In genomic region chr16:88810868-88811599, GRCh38 we compare ENCODE assay signal across 8 cellular contexts. TPM values are rescaled to one million over a fixed set of nuclear protein-coding genes. Genes with fewer than 3 reads are reported as not detected.
DNase-seq lines count a peak whose midpoint lies in the region; ATAC-seq, FAIRE-seq and TF ChIP-seq lines count a peak whose summit lies in the region.

No MANE protein-coding gene starts in this region.

- TF ChIP-seq POLR2A in GM12891 (IDR thresholded peaks at IDR 0.05; ENCODE audit: low read depth, low read length): 0 out of 2 replicates have a peak, but pooled peaks have one; percentile 11
- peak; percentile 66 for TF ChIP-seq POLR2A in H54 (IDR thresholded peaks at IDR 0.05; ENCODE audit: low read depth, low read length)
- TF ChIP-seq POLR2A in GM12878 (IDR thresholded peaks at IDR 0.05; ENCODE audit: low read depth, low read length): peak; percentile 84

- TF ChIP-seq RAD21 in GM12878 (IDR thresholded peaks at IDR 0.05; ENCODE audit: insufficient read depth, low read depth, low read length): no peak

- H3K36me3 ChIP-seq in GM12878 (ENCODE audit: control insufficient read depth in 2 of 2, insufficient read depth in 2 of 2, low read length in 1 of 2): peaks cover 6 to 35% of the 10 kb centered on the region in 2 experiments; a peak in 3 of 4 replicates

- no peak for TF ChIP-seq CTCF in GM12878 (IDR thresholded peaks at IDR 0.05 in 2 of 3, conservative IDR thresholded peaks at IDR 0.05 in 1 of 3; ENCODE audit: control insufficient read depth in 2 of 3, extremely low read depth in 1 of 3, insufficient read depth in 1 of 3, low read depth in 3 of 3, low read length in 3 of 3)

- peak overlapping the region; percentile 95 for H3K27ac ChIP-seq in GM12878 (ENCODE audit: control insufficient read depth, insufficient read depth)

- BruUV-seq in GM12878 (replicated peaks; lab: Mats Ljungman, UMichigan): no TSS peak

- H3K4me3 ChIP-seq in GM12878: peak overlapping the region; percentile 85

- POLR2A ChIA-PET in GM12878 (lab: Charles Lee): interaction anchor here (0.5 to 4.2 kb wide), 7 partner anchors 10 to 381 kb away, joined by 3 to 30 read pairs (median 4); no protein-coding TSS in a partner anchor

- H3K79me2 ChIP-seq in GM12878 (ENCODE audit: control insufficient read depth, insufficient read depth, low read length): peaks cover 31% of the 10 kb centered on the region

- peak overlapping the region; percentile 85 for H3K4me2 ChIP-seq in GM12878 (ENCODE audit: control insufficient read depth, insufficient read depth)

- no peaks in the 10 kb centered on the region for H4K20me1 ChIP-seq in GM12878 (ENCODE audit: control insufficient read depth, insufficient read depth)

- WGBS in GM12878 (ENCODE audit: insufficient coverage, insufficient replicate concordance, low lambda C conversion rate, missing lambda C conversion rate): under 1% methylated on average over 44 of the region's 45 CpGs

- SMC1A ChIA-PET in GM12878 (lab: Charles Lee; ENCODE audit: uncharacterized antibody, unreplicated experiment): interaction anchor here (0.9 to 2.0 kb wide), 9 partner anchors 11 to 405 kb away, joined by 3 to 7 read pairs (median 5); partner anchors contain the start of genes GALNS and TRAPPC2L

- H3K9me3 ChIP-seq in GM12878 (replicated peaks; ENCODE audit: control insufficient read depth, insufficient read depth, low read length): no peaks in the 10 kb centered on the region

- no peak for TF ChIP-seq EP300 in GM12878 (IDR thresholded peaks at IDR 0.05; ENCODE audit: borderline replicate concordance in 1 of 2, control insufficient read depth in 1 of 2, low read depth in 2 of 2, low read length in 2 of 2)

- RAD21 ChIA-PET in GM12878 (lab: Charles Lee; ENCODE audit: unreplicated experiment): interaction anchor here (0.9 to 4.0 kb wide), 15 partner anchors 8 to 698 kb away, joined by 3 to 14 read pairs (median 4); partner anchors contain the start of genes CDH15, CDT1, PIEZO1 and ZNF778

- FAIRE-seq in GM12891 (lab: Jason Lieb, UNC): no peak
- no peak for FAIRE-seq in H54 (lab: Jason Lieb, UNC)
- peak; percentile 89 for FAIRE-seq in GM12878 (lab: Jason Lieb, UNC)

- ATAC-seq in GM12878 (peak; percentile 81), sciatic nerve (peak; percentile 83)

- peaks cover 20% of the 10 kb centered on the region for H3K4me1 ChIP-seq in GM12878 (ENCODE audit: control insufficient read depth, insufficient read depth, low read length)

- peak overlapping the region; percentile 88 for H3K9ac ChIP-seq in GM12878 (ENCODE audit: control insufficient read depth, insufficient read depth, low read length)

- DNase-seq in GM12891 (ENCODE audit: insufficient read length, low spot score) (peak; percentile 87), H54 (ENCODE audit: insufficient read length, low spot score) (peak; percentile 77), Kasumi-1 (lab: John Stamatoyannopoulos, UW) (peak; percentile 53 to 62), SW480 (ENCODE audit: low spot score) (peak; percentile 75), GM12878 (ENCODE audit: low read depth, low spot score) (no peak), hypothalamus (lab: John Stamatoyannopoulos, UW) (peak; percentile 52 to 93 (median 81)), sciatic nerve (ENCODE audit: low spot score) (peak; percentile 89), NCI-H2107 (lab: John Stamatoyannopoulos, UW) (no peak)

- no peaks in the 10 kb centered on the region for H3K27me3 ChIP-seq in GM12878 (replicated peaks in 1 of 2; ENCODE audit: control insufficient read depth in 2 of 2, insufficient read depth in 2 of 2, low read length in 1 of 2)

- in situ Hi-C loops in GM12878 (cut with MboI): no loop called here

- intact Hi-C loops in GM12878 (cut with micrococcal nuclease; ENCODE audit: unreplicated experiment) (loop anchor here (5.0 kb wide), 2 partner anchors 46 to 159 kb away; partner anchors contain the start of genes CYBA, GALNS and TRAPPC2L), sciatic nerve (cut with DNase I) (no loop called here)

- H2AFZ ChIP-seq in GM12878 (ENCODE audit: control insufficient read depth, low read depth, low read length): peak overlapping the region; percentile 69

- CTCF ChIA-PET in GM12878 (lab: Yijun Ruan, JAX): interaction anchor here (0.6 to 3.2 kb wide), 9 partner anchors 10 to 406 kb away, joined by 3 to 19 read pairs (median 5); partner anchors contain the start of genes CTU2, GALNS, RNF166 and TRAPPC2L

RNA-seq across cellular contexts. Expression of gene APRT, which starts 0.7 kb away (rescaled TPM):
- 182 TPM for polyA plus RNA-seq in GM12891 (2012; ENCODE audit: low read depth, missing spikeins)
- total RNA-seq in GM12878 (2013; cell fraction: nucleolus; rRNA removed): 39.3 and 42.6 TPM in 2 replicates
- 308 and 348 TPM in 2 replicates for total RNA-seq in GM12878 (2014; rRNA removed)
- total RNA-seq in GM12878 (2014; rRNA removed; fragmentation: Illumina TruSeq; extraction: Trizol): 106 and 113 TPM in 2 replicates
- 219 and 234 TPM in 2 replicates for total RNA-seq in GM12878 (2021)
- polyA plus RNA-seq in GM12878 (2011; ENCODE audit: low read depth): 71.1 TPM
- 39.6 and 95.7 TPM in 2 replicates for polyA plus RNA-seq in GM12878 (2011; rRNA removed)
- 75.8 and 141 TPM in 2 replicates for polyA plus RNA-seq in GM12878 (2011; cell fraction: cytosol; rRNA removed)
- 107 and 109 TPM in 2 replicates for polyA plus RNA-seq in GM12878 (2011; cell fraction: nucleus; rRNA removed)
- polyA plus RNA-seq in GM12878 (2012): 148 and 153 TPM in 2 replicates
- 8.6 and 46.2 TPM in 2 replicates for polyA plus RNA-seq in GM12878 (2014; fragmentation: Illumina TruSeq; extraction: Trizol)
- 100 to 1,000 TPM in 1 of 2 experiments, 10 to 100 TPM in 1; 30.6 to 100 TPM for polyA plus RNA-seq in GM12878 (2014; fragmentation: Nextera tagmentation; extraction: Ambion mirVana)
- polyA plus RNA-seq in GM12878 (2014; rRNA removed): 278 and 338 TPM in 2 replicates
- polyA plus RNA-seq in GM12878 (2016; fragmentation: Nextera tagmentation; extraction: Ambion mirVana): 100 to 1,000 TPM; 446 to 495 TPM
- 11.7 and 28.6 TPM in 2 replicates for polyA minus RNA-seq in GM12878 (2011; rRNA and poly(A)+ RNA removed)
- polyA minus RNA-seq in GM12878 (2011; cell fraction: cytosol; rRNA and poly(A)+ RNA removed): 42.0 and 50.9 TPM in 2 replicates
- polyA minus RNA-seq in GM12878 (2011; cell fraction: nucleus; rRNA and poly(A)+ RNA removed): 22.0 and 30.6 TPM in 2 replicates
- 46.0 TPM for total RNA-seq in sciatic nerve

RNA-seq across cellular contexts. Expression of gene CDT1, which starts 7.4 kb away (rescaled TPM):
- polyA plus RNA-seq in GM12891 (2012; ENCODE audit: low read depth, missing spikeins): 29.8 TPM
- 10.9 and 14.9 TPM in 2 replicates for total RNA-seq in GM12878 (2013; cell fraction: nucleolus; rRNA removed)
- 40.4 and 59.3 TPM in 2 replicates for total RNA-seq in GM12878 (2014; rRNA removed)
- total RNA-seq in GM12878 (2014; rRNA removed; fragmentation: Illumina TruSeq; extraction: Trizol): 6.5 and 8.5 TPM in 2 replicates
- total RNA-seq in GM12878 (2021): 87.6 and 90.0 TPM in 2 replicates
- 8.4 TPM for polyA plus RNA-seq in GM12878 (2011; ENCODE audit: low read depth)
- polyA plus RNA-seq in GM12878 (2011; rRNA removed): 3.3 and 9.0 TPM in 2 replicates
- polyA plus RNA-seq in GM12878 (2011; cell fraction: cytosol; rRNA removed): 24.4 and 33.2 TPM in 2 replicates
- 26.7 and 44.2 TPM in 2 replicates for polyA plus RNA-seq in GM12878 (2011; cell fraction: nucleus; rRNA removed)
- 39.9 and 49.2 TPM in 2 replicates for polyA plus RNA-seq in GM12878 (2012)
- polyA plus RNA-seq in GM12878 (2014; fragmentation: Illumina TruSeq; extraction: Trizol): 1.3 and 4.3 TPM in 2 replicates
- 1 to 10 TPM in 1 of 2 experiments, under 1 TPM in 1; 0.50 to 1.9 TPM for polyA plus RNA-seq in GM12878 (2014; fragmentation: Nextera tagmentation; extraction: Ambion mirVana)
- polyA plus RNA-seq in GM12878 (2014; rRNA removed): 37.7 and 58.6 TPM in 2 replicates
- 10 to 100 TPM in 1 of 2 experiments, 1 to 10 TPM in 1; 5.7 to 41.3 TPM for polyA plus RNA-seq in GM12878 (2016; fragmentation: Nextera tagmentation; extraction: Ambion mirVana)
- polyA minus RNA-seq in GM12878 (2011; rRNA and poly(A)+ RNA removed): 8.9 and 34.4 TPM in 2 replicates
- 37.6 and 54.5 TPM in 2 replicates for polyA minus RNA-seq in GM12878 (2011; cell fraction: cytosol; rRNA and poly(A)+ RNA removed)
- 8.5 and 22.1 TPM in 2 replicates for polyA minus RNA-seq in GM12878 (2011; cell fraction: nucleus; rRNA and poly(A)+ RNA removed)
- 0.76 TPM for total RNA-seq in sciatic nerve

RNA-seq across cellular contexts. Expression of gene PIEZO1, which starts 26.0 kb away (rescaled TPM):
- polyA plus RNA-seq in GM12891 (2012; ENCODE audit: low read depth, missing spikeins): 67.7 TPM
- 218 and 234 TPM in 2 replicates for total RNA-seq in GM12878 (2013; cell fraction: nucleolus; rRNA removed)
- total RNA-seq in GM12878 (2014; rRNA removed): 96.3 and 106 TPM in 2 replicates
- 21.8 and 30.6 TPM in 2 replicates for total RNA-seq in GM12878 (2014; rRNA removed; fragmentation: Illumina TruSeq; extraction: Trizol)
- 146 and 169 TPM in 2 replicates for total RNA-seq in GM12878 (2021)
- polyA plus RNA-seq in GM12878 (2011; ENCODE audit: low read depth): 55.6 TPM
- polyA plus RNA-seq in GM12878 (2011; rRNA removed): 15.2 and 28.0 TPM in 2 replicates
- polyA plus RNA-seq in GM12878 (2011; cell fraction: cytosol; rRNA removed): 47.6 and 77.5 TPM in 2 replicates
- 493 and 679 TPM in 2 replicates for polyA plus RNA-seq in GM12878 (2011; cell fraction: nucleus; rRNA removed)
- polyA plus RNA-seq in GM12878 (2012): 77.9 and 106 TPM in 2 replicates
- 17.0 and 39.9 TPM in 2 replicates for polyA plus RNA-seq in GM12878 (2014; fragmentation: Illumina TruSeq; extraction: Trizol)
- polyA plus RNA-seq in GM12878 (2014; fragmentation: Nextera tagmentation; extraction: Ambion mirVana): 1 to 10 TPM; 1.3 to 7.2 TPM
- polyA plus RNA-seq in GM12878 (2014; rRNA removed): 116 and 167 TPM in 2 replicates
- 10 to 100 TPM; 31.1 to 35.6 TPM for polyA plus RNA-seq in GM12878 (2016; fragmentation: Nextera tagmentation; extraction: Ambion mirVana)
- polyA minus RNA-seq in GM12878 (2011; rRNA and poly(A)+ RNA removed): 39.4 and 60.9 TPM in 2 replicates
- polyA minus RNA-seq in GM12878 (2011; cell fraction: cytosol; rRNA and poly(A)+ RNA removed): 27.0 and 30.1 TPM in 2 replicates
- polyA minus RNA-seq in GM12878 (2011; cell fraction: nucleus; rRNA and poly(A)+ RNA removed): 81.4 and 144 TPM in 2 replicates
- total RNA-seq in sciatic nerve: 111 TPM

RNA-seq across cellular contexts. Expression of gene GALNS, which starts 45.7 kb away (rescaled TPM):
- 7.4 TPM for polyA plus RNA-seq in GM12891 (2012; ENCODE audit: low read depth, missing spikeins)
- 64.8 and 87.4 TPM in 2 replicates for total RNA-seq in GM12878 (2013; cell fraction: nucleolus; rRNA removed)
- total RNA-seq in GM12878 (2014; rRNA removed) (4.0 and 5.1 TPM in 2 replicates), GM12878 (2014; rRNA removed; fragmentation: Illumina TruSeq; extraction: Trizol) (3.7 and 4.3 TPM in 2 replicates), GM12878 (2021) (9.6 and 12.4 TPM in 2 replicates), sciatic nerve (41.1 TPM)
- polyA plus RNA-seq in GM12878 (2011; ENCODE audit: low read depth): 6.4 TPM
- polyA plus RNA-seq in GM12878 (2011; rRNA removed) (3.5 and 4.2 TPM in 2 replicates), GM12878 (2014; fragmentation: Illumina TruSeq; extraction: Trizol) (2.6 and 6.0 TPM in 2 replicates), GM12878 (2014; fragmentation: Nextera tagmentation; extraction: Ambion mirVana) (under 1 TPM; 0.37 to 0.95 TPM), GM12878 (2014; rRNA removed) (8.1 and 9.5 TPM in 2 replicates), GM12878 (2016; fragmentation: Nextera tagmentation; extraction: Ambion mirVana) (1 to 10 TPM; 5.6 to 6.5 TPM)
- 3.5 and 3.9 TPM in 2 replicates for polyA plus RNA-seq in GM12878 (2011; cell fraction: cytosol; rRNA removed)
- polyA plus RNA-seq in GM12878 (2011; cell fraction: nucleus; rRNA removed): 21.1 and 23.2 TPM in 2 replicates
- 8.5 and 8.8 TPM in 2 replicates for polyA plus RNA-seq in GM12878 (2012)
- polyA minus RNA-seq in GM12878 (2011; rRNA and poly(A)+ RNA removed): 3.1 and 10.6 TPM in 2 replicates
- 1.1 and 3.3 TPM in 2 replicates for polyA minus RNA-seq in GM12878 (2011; cell fraction: cytosol; rRNA and poly(A)+ RNA removed)
- 10.0 and 19.4 TPM in 2 replicates for polyA minus RNA-seq in GM12878 (2011; cell fraction: nucleus; rRNA and poly(A)+ RNA removed)

RNA-seq across cellular contexts. Expression of gene TRAPPC2L, which starts 45.9 kb away (rescaled TPM):
- polyA plus RNA-seq in GM12891 (2012; ENCODE audit: low read depth, missing spikeins): 81.3 TPM
- 23.0 and 27.4 TPM in 2 replicates for total RNA-seq in GM12878 (2013; cell fraction: nucleolus; rRNA removed)
- total RNA-seq in GM12878 (2014; rRNA removed): 66.3 and 73.0 TPM in 2 replicates
- total RNA-seq in GM12878 (2014; rRNA removed; fragmentation: Illumina TruSeq; extraction: Trizol): 52.8 and 56.3 TPM in 2 replicates
- 69.6 and 70.7 TPM in 2 replicates for total RNA-seq in GM12878 (2021)
- 120 TPM for polyA plus RNA-seq in GM12878 (2011; ENCODE audit: low read depth)
- polyA plus RNA-seq in GM12878 (2011; rRNA removed): 71.0 and 158 TPM in 2 replicates
- polyA plus RNA-seq in GM12878 (2011; cell fraction: cytosol; rRNA removed): 97.6 and 110 TPM in 2 replicates
- 55.1 and 62.1 TPM in 2 replicates for polyA plus RNA-seq in GM12878 (2011; cell fraction: nucleus; rRNA removed)
- 62.8 and 86.2 TPM in 2 replicates for polyA plus RNA-seq in GM12878 (2012)
- 64.0 and 79.3 TPM in 2 replicates for polyA plus RNA-seq in GM12878 (2014; fragmentation: Illumina TruSeq; extraction: Trizol)
- polyA plus RNA-seq in GM12878 (2014; fragmentation: Nextera tagmentation; extraction: Ambion mirVana): 100 to 1,000 TPM; 337 to 363 TPM
- polyA plus RNA-seq in GM12878 (2014; rRNA removed): 67.0 and 105 TPM in 2 replicates
- 100 to 1,000 TPM; 189 to 221 TPM for polyA plus RNA-seq in GM12878 (2016; fragmentation: Nextera tagmentation; extraction: Ambion mirVana)
- polyA minus RNA-seq in GM12878 (2011; rRNA and poly(A)+ RNA removed): 28.0 and 32.8 TPM in 2 replicates
- polyA minus RNA-seq in GM12878 (2011; cell fraction: cytosol; rRNA and poly(A)+ RNA removed): 9.6 and 15.1 TPM in 2 replicates
- polyA minus RNA-seq in GM12878 (2011; cell fraction: nucleus; rRNA and poly(A)+ RNA removed): 26.0 and 35.4 TPM in 2 replicates
- 41.2 TPM for total RNA-seq in sciatic nerve

Comparison
In these comparisons a context has a peak if more than half of its experiments do, and no peak if none do; other contexts are left out.
1. DNase-seq: peak in GM12891 (single experiment), H54 (single experiment), Kasumi-1 (2 of 2), SW480 (single experiment), hypothalamus (51 of 51) and sciatic nerve (single experiment); none in GM12878 (single experiment) and NCI-H2107 (single experiment).
2. POLR2A ChIP-seq: peak in every context shown above with its lines; median percentile 84 in GM12878; 66 in H54; 11 in GM12891.